9 cellular contexts compared by ENCODE assay signal in genomic region chr1:53754484-53755312, GRCh38. TPM values are rescaled to one million over a fixed set of nuclear protein-coding genes. Genes with fewer than 3 reads are reported as not detected.
DNase-seq lines count a peak whose midpoint lies in the region; ATAC-seq and TF ChIP-seq lines count a peak whose summit lies in the region.
"Had no signal": no experiment of that assay in that cellular context is flagged by ENCODE, and none has a peak within 500 bp of the region (broad histone marks: within the 10 kb centered on the region; RNA-seq: fewer than 3 reads in every experiment).

No MANE protein-coding gene starts in this region.

- 46% methylated on average over 6 of the region's 6 CpGs for WGBS in right lobe of liver (ENCODE audit: insufficient coverage, low coverage, low lambda C conversion rate, missing lambda C conversion rate)

- intact Hi-C loops in right lobe of liver (cut with DNase I): loop anchor here (5.0 to 10.0 kb wide), 2 partner anchors 267 to 270 kb away; no protein-coding TSS in a partner anchor

- H3K9ac ChIP-seq in NT2/D1 (ENCODE audit: insufficient read length, low read depth): no peak overlapping the region

- H3K4me3 ChIP-seq in HEK293 (ENCODE audit: low read depth, low read length) (no peak overlapping the region), NT2/D1 (ENCODE audit: insufficient read length, low read depth) (no peak overlapping the region), right lobe of liver (no peak overlapping the region)

- CTCF ChIA-PET in HEK293 (lab: Yijun Ruan, JAX): interaction anchor here (0.6 to 2.5 kb wide), 31 partner anchors 8 to 477 kb away, joined by 3 to 26 read pairs (median 5); no protein-coding TSS in a partner anchor

- TF ChIP-seq CTCF in HEK293 (tag by site-specific recombination; IDR thresholded peaks at IDR 0.05): peak; percentile 52; the same call in 1 of the 2 replicates
- peak; percentile 59 to 78 (median 70) for TF ChIP-seq CTCF in right lobe of liver (IDR thresholded peaks at IDR 0.05)

- H3K4me1 ChIP-seq in HEK293 (ENCODE audit: control insufficient read depth, insufficient read depth, low read length) (no peaks in the 10 kb centered on the region), NT2/D1 (ENCODE audit: insufficient read depth, insufficient read length) (no peaks in the 10 kb centered on the region), right lobe of liver (no peaks in the 10 kb centered on the region)

- no peak for TF ChIP-seq POLR2A in right lobe of liver (IDR thresholded peaks at IDR 0.05)

- DNase-seq in DMS 273 (lab: John Stamatoyannopoulos, UW; ENCODE audit: unreplicated experiment): peak; percentile 79
- DNase-seq in NT2/D1 (ENCODE audit: low read depth, low spot score): peak; percentile 68
- DNase-seq in cerebellum (ENCODE audit: low spot score): peak; percentile 45
- DNase-seq in right lobe of liver: peak in 1 of 3 donors; percentile 56
- no peak for DNase-seq in NCI-H1048 (lab: John Stamatoyannopoulos, UW)

- H3K36me3 ChIP-seq in HEK293 (ENCODE audit: control insufficient read depth in 2 of 2, insufficient read depth in 1 of 2, low read length in 2 of 2) (no peaks in the 10 kb centered on the region), NT2/D1 (ENCODE audit: insufficient read depth, insufficient read length, low read length) (no peaks in the 10 kb centered on the region), right lobe of liver (no peaks in the 10 kb centered on the region)
- H3K36me3 ChIP-seq: neutrophil had no signal

- POLR2A ChIA-PET in HEK293 (lab: Yijun Ruan, JAX): no interaction called here

- ATAC-seq in right lobe of liver (peak; percentile 76 to 91 (median 82)), GM18868 (IDR thresholded peaks at IDR 0.05; ENCODE audit: unreplicated experiment) (no peak), HG03460 (IDR thresholded peaks at IDR 0.05; ENCODE audit: unreplicated experiment) (no peak)

- H3K27ac ChIP-seq in HEK293 (ENCODE audit: extremely low read depth, low read depth, low read length) (no peak overlapping the region), right lobe of liver (no peak overlapping the region)
- H3K27ac ChIP-seq: neutrophil had no signal

- H3K27me3 ChIP-seq in NT2/D1 (ENCODE audit: insufficient read depth, insufficient read length) (no peaks in the 10 kb centered on the region), right lobe of liver (no peaks in the 10 kb centered on the region)
- H3K27me3 ChIP-seq: neutrophil had no signal

- H3K9me3 ChIP-seq in HEK293 (ENCODE audit: control insufficient read depth, insufficient read depth, low read depth, low read length): no peaks in the 10 kb centered on the region
- peaks cover 4% of the 10 kb centered on the region; the same call in 1 of the 2 replicates for H3K9me3 ChIP-seq in NT2/D1 (ENCODE audit: insufficient read depth, low read length)
- no peaks in the 10 kb centered on the region for H3K9me3 ChIP-seq in right lobe of liver
- H3K9me3 ChIP-seq: neutrophil had no signal

TF ChIP-seq in HEK293, 187 proteins besides CTCF, POLR2A, EP300 and RAD21:
- TF ChIP-seq ZNF664 (tag by site-specific recombination; IDR thresholded peaks at IDR 0.05): peak; percentile 97
- peak; percentile 83 for TF ChIP-seq ZNF654 (tag by site-specific recombination; IDR thresholded peaks at IDR 0.05; ENCODE audit: low read depth)
- TF ChIP-seq MYNN (tag by site-specific recombination; IDR thresholded peaks at IDR 0.05; ENCODE audit: borderline replicate concordance): no peak
- TF ChIP-seq EGR2 (tag by site-specific recombination; IDR thresholded peaks at IDR 0.05; ENCODE audit: low read depth): no peak
- peak; percentile 43 for TF ChIP-seq PRDM10 (tag by site-specific recombination; IDR thresholded peaks at IDR 0.05)
- no peak for TF ChIP-seq ZNF169 (tag by site-specific recombination; IDR thresholded peaks at IDR 0.05)
- TF ChIP-seq YY2 (tag by site-specific recombination; IDR thresholded peaks at IDR 0.05): no peak
- TF ChIP-seq REST (tag by site-specific recombination; IDR thresholded peaks at IDR 0.05): 0 out of 2 replicates have a peak, but pooled peaks have one; percentile 52
- no peak for TF ChIP-seq BCL11A (tag by site-specific recombination; IDR thresholded peaks at IDR 0.05; ENCODE audit: low read depth)
- TF ChIP-seq ZNF660 (tag by site-specific recombination; IDR thresholded peaks at IDR 0.05): 0 out of 2 replicates have a peak, but pooled peaks have one; percentile 46
- no peak for TF ChIP-seq ZNF701 (tag by site-specific recombination; IDR thresholded peaks at IDR 0.05)
- no peak for TF ChIP-seq IKZF3 (tag by site-specific recombination; IDR thresholded peaks at IDR 0.05)
- no peak for TF ChIP-seq ZNF10 (tag by site-specific recombination; IDR thresholded peaks at IDR 0.05)
- TF ChIP-seq ZIC2 (tag by site-specific recombination; IDR thresholded peaks at IDR 0.05): no peak

RNA-seq across cellular contexts. Expression of gene GLIS1, which starts 15.7 kb away (rescaled TPM):
- total RNA-seq in cerebellum (0.27 TPM), right lobe of liver (not detected)

Comparison
In these comparisons a context has a peak if more than half of its experiments do, and no peak if none do; other contexts are left out.
1. ATAC-seq: peak in right lobe of liver (4 of 4); none in GM18868 (single experiment) and HG03460 (single experiment).